21 cellular contexts compared by ENCODE assay signal in the genomic region with DNA sequence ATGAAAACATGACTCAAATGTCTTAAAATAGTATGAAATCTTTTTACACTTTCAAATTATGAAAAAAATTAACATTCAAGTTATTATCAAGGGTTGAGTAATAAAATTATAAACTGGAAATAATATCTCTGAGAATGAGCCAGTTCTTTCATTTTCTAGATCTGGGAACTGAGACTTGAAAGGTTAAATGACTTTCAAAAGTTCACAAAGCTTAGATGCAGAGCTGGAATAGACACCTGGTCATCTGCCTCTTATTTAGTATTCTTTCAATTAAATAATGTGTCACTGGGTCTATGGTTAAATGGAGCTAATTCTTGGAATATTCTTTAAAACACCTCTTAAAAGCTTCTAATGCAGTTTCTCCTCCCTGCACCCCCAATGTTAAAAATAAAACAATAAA.
DNase-seq lines count a peak whose midpoint lies in the region; ATAC-seq and TF ChIP-seq lines count a peak whose summit lies in the region.
"Had no signal": no experiment of that assay in that cellular context is flagged by ENCODE, and none has a peak within 500 bp of the region (broad histone marks: within the 10 kb centered on the region; RNA-seq: fewer than 3 reads in every experiment).

No MANE protein-coding gene starts in this region.

- H3K4me1 Mint-ChIP-seq in CD4-positive, CD25-positive, alpha-beta regulatory T cell, result peaks cover 18 to 30% (median 23%) of the 10 kb centered on the region in 4 donors
- H3K4me1 Mint-ChIP-seq in chondrocyte (ENCODE audit: low read depth) (peaks cover 21% of the 10 kb centered on the region), mesothelial cell of epicardium (peaks cover 7% of the 10 kb centered on the region)

- no peaks in the 10 kb centered on the region for H3K79me2 ChIP-seq in KMS-11 (ENCODE audit: insufficient read depth, low read depth)

- peaks cover 11% of the 10 kb centered on the region for H3K4me1 ChIP-seq in CD4-positive, CD25-positive, alpha-beta regulatory T cell (ENCODE audit: control insufficient read depth, insufficient read depth, low read length, poor library complexity, severe bottlenecking)
- H3K4me1 ChIP-seq in KMS-11 (ENCODE audit: low read depth, poor library complexity, severe bottlenecking), result peaks cover 22% of the 10 kb centered on the region

- H3K9ac ChIP-seq in KMS-11, result no peak overlapping the region

- H3K36me3 ChIP-seq in CD4-positive, CD25-positive, alpha-beta regulatory T cell (ENCODE audit: control insufficient read depth, insufficient read depth, low read length), result peaks cover 19% of the 10 kb centered on the region
- no peaks in the 10 kb centered on the region for H3K36me3 ChIP-seq in KMS-11 (ENCODE audit: insufficient read depth)
- H3K36me3 ChIP-seq: SJSA1 had no signal

- H4K20me1 ChIP-seq in KMS-11 (ENCODE audit: insufficient read depth), result no peaks in the 10 kb centered on the region

- H2AFZ ChIP-seq in KMS-11 (ENCODE audit: low read depth), result no peak overlapping the region

- no peak overlapping the region for H3K27ac Mint-ChIP-seq in CD4-positive, CD25-positive, alpha-beta regulatory T cell
- H3K27ac Mint-ChIP-seq in chondrocyte (ENCODE audit: unreplicated experiment) (peak overlapping the region; percentile 41), mesothelial cell of epicardium (no peak overlapping the region)
- H3K27ac Mint-ChIP-seq: CD14-positive monocyte had no signal

- peaks cover 12% of the 10 kb centered on the region for H3K36me3 Mint-ChIP-seq in CD4-positive, CD25-positive, alpha-beta regulatory T cell
- H3K36me3 Mint-ChIP-seq in chondrocyte (ENCODE audit: low read depth), result peaks cover 3% of the 10 kb centered on the region
- peaks cover 15% of the 10 kb centered on the region for H3K36me3 Mint-ChIP-seq in mesothelial cell of epicardium

- ATAC-seq in CD4-positive, CD25-positive, alpha-beta regulatory T cell (ENCODE audit: low read depth in 2 of 2), result no peak
- ATAC-seq in GM18517 (IDR thresholded peaks at IDR 0.05; ENCODE audit: unreplicated experiment), result peak; percentile 45
- no peak for ATAC-seq in HG03135 (IDR thresholded peaks at IDR 0.05; ENCODE audit: unreplicated experiment)
- ATAC-seq in GM18858 (IDR thresholded peaks at IDR 0.05; ENCODE audit: unreplicated experiment), result no peak
- ATAC-seq: HepG2, Right ventricle myocardium inferior had no signal

- no peaks in the 10 kb centered on the region for H3K9me3 ChIP-seq in CD4-positive, CD25-positive, alpha-beta regulatory T cell (ENCODE audit: control insufficient read depth in 2 of 2, low read length in 2 of 2)

- H3K4me3 ChIP-seq in CD4-positive, CD25-positive, alpha-beta regulatory T cell (ENCODE audit: low read depth, low read length), result no peak overlapping the region
- H3K4me3 ChIP-seq in KMS-11 (IDR thresholded peaks at IDR 0.05; ENCODE audit: insufficient read depth, low read depth, low read length), result no peak overlapping the region
- H3K4me3 ChIP-seq: SJSA1 had no signal

- H3K4me2 ChIP-seq in KMS-11, result peak overlapping the region; percentile 10; the same call in 1 of the 2 replicates

- DNase-seq in CD4-positive, CD25-positive, alpha-beta regulatory T cell, result no peak
- DNase-seq in chondrocyte (ENCODE audit: low spot score) (no peak), mesothelial cell of epicardium (ENCODE audit: low spot score in 2 of 2, unreplicated experiment in 2 of 2) (no peak), NCI-H2227 treated with DMSO at 0.1 percent for 48 hours (lab: John Stamatoyannopoulos, UW) (no peak)
- DNase-seq: DND-41, KBM-7, NCI-H1105, NCI-H146, NCI-H2029, NCI-H226, NCI-H510A treated with DMSO at 0.1 percent for 48 hours, NCI-H774 had no signal

- H3K4me3 Mint-ChIP-seq in CD4-positive, CD25-positive, alpha-beta regulatory T cell, result no peak overlapping the region
- H3K4me3 Mint-ChIP-seq in chondrocyte (ENCODE audit: unreplicated experiment), result no peak overlapping the region
- no peak overlapping the region for H3K4me3 Mint-ChIP-seq in mesothelial cell of epicardium
- H3K4me3 Mint-ChIP-seq: CD14-positive monocyte had no signal

- H3K27me3 Mint-ChIP-seq in CD4-positive, CD25-positive, alpha-beta regulatory T cell, result no peaks in the 10 kb centered on the region
- no peaks in the 10 kb centered on the region for H3K27me3 Mint-ChIP-seq in chondrocyte (ENCODE audit: low read depth)
- H3K27me3 Mint-ChIP-seq in mesothelial cell of epicardium (ENCODE audit: low read depth), result no peaks in the 10 kb centered on the region

- peaks cover 0 to 1% (median 0%) of the 10 kb centered on the region in 7 donors for H3K9me3 Mint-ChIP-seq in CD4-positive, CD25-positive, alpha-beta regulatory T cell
- H3K9me3 Mint-ChIP-seq in chondrocyte (ENCODE audit: low read depth) (no peaks in the 10 kb centered on the region), mesothelial cell of epicardium (no peaks in the 10 kb centered on the region)

- TF ChIP-seq CTCF in KMS-11 (conservative IDR thresholded peaks at IDR 0.05; ENCODE audit: low read depth, low read length) (no peak), chondrocyte (IDR thresholded peaks at IDR 0.05) (no peak), mesothelial cell of epicardium (IDR thresholded peaks at IDR 0.05; ENCODE audit: unreplicated experiment) (no peak)

- H3K27me3 ChIP-seq in CD4-positive, CD25-positive, alpha-beta regulatory T cell (ENCODE audit: control insufficient read depth, insufficient read depth, low read length), result no peaks in the 10 kb centered on the region
- no peaks in the 10 kb centered on the region for H3K27me3 ChIP-seq in KMS-11 (ENCODE audit: insufficient read depth, low read depth)
- H3K27me3 ChIP-seq: SJSA1 had no signal

- H3K27ac ChIP-seq in CD4-positive, CD25-positive, alpha-beta regulatory T cell (ENCODE audit: insufficient read depth, low read length, poor library complexity, severe bottlenecking), result peak overlapping the region; percentile 43
- no peak overlapping the region for H3K27ac ChIP-seq in KMS-11
- H3K27ac ChIP-seq: HL-60, SJSA1 had no signal
